1 cellular context compared by ENCODE assay signal in the genomic region with DNA sequence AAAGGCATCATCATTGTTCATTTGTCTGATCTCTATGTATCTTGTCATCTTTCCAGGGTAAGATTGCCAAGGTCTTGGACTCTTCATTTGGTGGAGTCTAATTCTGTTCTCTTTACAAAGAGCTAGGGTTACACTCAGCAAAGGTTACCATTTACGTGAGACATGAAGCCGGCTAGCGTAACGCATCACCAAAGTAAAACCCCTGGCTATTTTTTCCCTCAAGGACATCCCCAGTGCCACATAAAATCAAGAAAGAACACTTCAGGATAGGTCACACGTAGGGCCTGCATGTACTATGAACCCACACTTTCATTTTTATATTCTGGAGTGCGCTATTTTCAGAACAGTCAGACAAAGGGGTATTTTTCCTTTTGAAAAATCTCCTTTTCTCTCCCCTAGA.
TF ChIP-seq lines count a peak whose summit lies in the region.

No MANE protein-coding gene starts in this region.

TF ChIP-seq in GM12878, 131 proteins besides CTCF, POLR2A, EP300 and RAD21:
- TF ChIP-seq, protein P1, sequence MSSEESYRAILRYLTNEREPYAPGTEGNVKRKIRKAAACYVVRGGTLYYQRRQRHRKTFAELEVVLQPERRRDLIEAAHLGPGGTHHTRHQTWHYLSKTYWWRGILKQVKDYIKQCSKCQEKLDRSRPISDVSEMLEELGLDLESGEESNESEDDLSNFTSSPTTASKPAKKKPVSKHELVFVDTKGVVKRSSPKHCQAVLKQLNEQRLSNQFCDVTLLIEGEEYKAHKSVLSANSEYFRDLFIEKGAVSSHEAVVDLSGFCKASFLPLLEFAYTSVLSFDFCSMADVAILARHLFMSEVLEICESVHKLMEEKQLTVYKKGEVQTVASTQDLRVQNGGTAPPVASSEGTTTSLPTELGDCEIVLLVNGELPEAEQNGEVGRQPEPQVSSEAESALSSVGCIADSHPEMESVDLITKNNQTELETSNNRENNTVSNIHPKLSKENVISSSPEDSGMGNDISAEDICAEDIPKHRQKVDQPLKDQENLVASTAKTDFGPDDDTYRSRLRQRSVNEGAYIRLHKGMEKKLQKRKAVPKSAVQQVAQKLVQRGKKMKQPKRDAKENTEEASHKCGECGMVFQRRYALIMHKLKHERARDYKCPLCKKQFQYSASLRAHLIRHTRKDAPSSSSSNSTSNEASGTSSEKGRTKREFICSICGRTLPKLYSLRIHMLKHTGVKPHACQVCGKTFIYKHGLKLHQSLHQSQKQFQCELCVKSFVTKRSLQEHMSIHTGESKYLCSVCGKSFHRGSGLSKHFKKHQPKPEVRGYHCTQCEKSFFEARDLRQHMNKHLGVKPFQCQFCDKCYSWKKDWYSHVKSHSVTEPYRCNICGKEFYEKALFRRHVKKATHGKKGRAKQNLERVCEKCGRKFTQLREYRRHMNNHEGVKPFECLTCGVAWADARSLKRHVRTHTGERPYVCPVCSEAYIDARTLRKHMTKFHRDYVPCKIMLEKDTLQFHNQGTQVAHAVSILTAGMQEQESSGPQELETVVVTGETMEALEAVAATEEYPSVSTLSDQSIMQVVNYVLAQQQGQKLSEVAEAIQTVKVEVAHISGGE (CRISPR knock-in tag; IDR thresholded peaks at IDR 0.05): no peak
- peak; percentile 71; the same call in 1 of the 2 replicates for TF ChIP-seq EED (IDR thresholded peaks at IDR 0.05; ENCODE audit: low read depth)
- 0 out of 2 replicates have a peak, but pooled peaks have one; percentile 20 for TF ChIP-seq ATF7 (IDR thresholded peaks at IDR 0.05; ENCODE audit: low read depth)
- TF ChIP-seq BHLHE40 (IDR thresholded peaks at IDR 0.05; ENCODE audit: borderline replicate concordance in 1 of 2, low read depth in 2 of 2, low read length in 1 of 2): peak in 1 of 2 experiments; percentile 49; a peak in 1 of 4 replicates
- no peak for TF ChIP-seq MYC (IDR thresholded peaks at IDR 0.05; ENCODE audit: insufficient read depth, insufficient read length, insufficient replicate concordance, low read length, severe bottlenecking)
- TF ChIP-seq MTA2 (IDR thresholded peaks at IDR 0.05; ENCODE audit: low read depth): no peak
- peak; percentile 81; the same call in 1 of the 2 replicates for TF ChIP-seq NFIC (IDR thresholded peaks at IDR 0.05; ENCODE audit: low read depth, low read length)
- peak; percentile 50; the same call in 1 of the 2 replicates for TF ChIP-seq CREB1 (IDR thresholded peaks at IDR 0.05; ENCODE audit: low read depth)
- no peak for TF ChIP-seq CBX5 (IDR thresholded peaks at IDR 0.05; ENCODE audit: low read depth)
- TF ChIP-seq MEF2A (IDR thresholded peaks at IDR 0.05; ENCODE audit: insufficient read depth, low read depth, low read length): peak; percentile 87
- TF ChIP-seq, protein P2, sequence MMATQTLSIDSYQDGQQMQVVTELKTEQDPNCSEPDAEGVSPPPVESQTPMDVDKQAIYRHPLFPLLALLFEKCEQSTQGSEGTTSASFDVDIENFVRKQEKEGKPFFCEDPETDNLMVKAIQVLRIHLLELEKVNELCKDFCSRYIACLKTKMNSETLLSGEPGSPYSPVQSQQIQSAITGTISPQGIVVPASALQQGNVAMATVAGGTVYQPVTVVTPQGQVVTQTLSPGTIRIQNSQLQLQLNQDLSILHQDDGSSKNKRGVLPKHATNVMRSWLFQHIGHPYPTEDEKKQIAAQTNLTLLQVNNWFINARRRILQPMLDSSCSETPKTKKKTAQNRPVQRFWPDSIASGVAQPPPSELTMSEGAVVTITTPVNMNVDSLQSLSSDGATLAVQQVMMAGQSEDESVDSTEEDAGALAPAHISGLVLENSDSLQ (IDR thresholded peaks at IDR 0.05): no peak
- TF ChIP-seq, protein P3, sequence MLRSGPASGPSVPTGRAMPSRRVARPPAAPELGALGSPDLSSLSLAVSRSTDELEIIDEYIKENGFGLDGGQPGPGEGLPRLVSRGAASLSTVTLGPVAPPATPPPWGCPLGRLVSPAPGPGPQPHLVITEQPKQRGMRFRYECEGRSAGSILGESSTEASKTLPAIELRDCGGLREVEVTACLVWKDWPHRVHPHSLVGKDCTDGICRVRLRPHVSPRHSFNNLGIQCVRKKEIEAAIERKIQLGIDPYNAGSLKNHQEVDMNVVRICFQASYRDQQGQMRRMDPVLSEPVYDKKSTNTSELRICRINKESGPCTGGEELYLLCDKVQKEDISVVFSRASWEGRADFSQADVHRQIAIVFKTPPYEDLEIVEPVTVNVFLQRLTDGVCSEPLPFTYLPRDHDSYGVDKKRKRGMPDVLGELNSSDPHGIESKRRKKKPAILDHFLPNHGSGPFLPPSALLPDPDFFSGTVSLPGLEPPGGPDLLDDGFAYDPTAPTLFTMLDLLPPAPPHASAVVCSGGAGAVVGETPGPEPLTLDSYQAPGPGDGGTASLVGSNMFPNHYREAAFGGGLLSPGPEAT (IDR thresholded peaks at IDR 0.05; ENCODE audit: low read depth): peak; percentile 44; the same call in 1 of the 2 replicates
- TF ChIP-seq NR2C2 (IDR thresholded peaks at IDR 0.05; ENCODE audit: borderline replicate concordance, control insufficient read depth, insufficient read length, low read depth): no peak
- TF ChIP-seq ATF2 (IDR thresholded peaks at IDR 0.05; ENCODE audit: low read length): peak; percentile 77
- TF ChIP-seq IRF4 (IDR thresholded peaks at IDR 0.05; ENCODE audit: low read depth, low read length): 0 out of 2 replicates have a peak, but pooled peaks have one; percentile 42
- TF ChIP-seq IKZF1 (conservative IDR thresholded peaks at IDR 0.05): peak; percentile 34
- TF ChIP-seq RELA (IDR thresholded peaks at IDR 0.05; ENCODE audit: borderline replicate concordance, partially characterized antibody): peak; percentile 58
- TF ChIP-seq JUNB (IDR thresholded peaks at IDR 0.05): peak; percentile 70
- TF ChIP-seq TBL1XR1 (IDR thresholded peaks at IDR 0.05; ENCODE audit: low read depth, low read length): 0 out of 2 replicates have a peak, but pooled peaks have one; percentile 41
- TF ChIP-seq FOS (IDR thresholded peaks at IDR 0.05; ENCODE audit: borderline replicate concordance, extremely low read depth, insufficient read length): no peak
- TF ChIP-seq FOXM1 (IDR thresholded peaks at IDR 0.05; ENCODE audit: low read depth, low read length): 0 out of 2 replicates have a peak, but pooled peaks have one; percentile 70
- peak; percentile 38; the same call in 1 of the 2 replicates for TF ChIP-seq ZNF687 (IDR thresholded peaks at IDR 0.05)
- TF ChIP-seq RUNX3 (IDR thresholded peaks at IDR 0.05; ENCODE audit: low read length): peak; percentile 78
- peak; percentile 38 for TF ChIP-seq MEF2B (IDR thresholded peaks at IDR 0.05; ENCODE audit: partially characterized antibody, poor library complexity, severe bottlenecking)
- peak; percentile 65; the same call in 1 of the 2 replicates for TF ChIP-seq CREM (IDR thresholded peaks at IDR 0.05; ENCODE audit: low read depth)
- TF ChIP-seq IKZF2 (IDR thresholded peaks at IDR 0.05): peak; percentile 65 to 68
